ENCODE assay signal across 1 cellular context in genomic region chr3:146557745-146558144, GRCh38.
TF ChIP-seq lines count a peak whose summit lies in the region.

No MANE protein-coding gene starts in this region.

TF ChIP-seq in HepG2, 621 proteins besides CTCF, POLR2A, EP300 and RAD21:
- TF ChIP-seq CEBPG (CRISPR knock-in tag; IDR thresholded peaks at IDR 0.05) (no peak), HNF4G (IDR thresholded peaks at IDR 0.05; ENCODE audit: borderline replicate concordance, low read depth, low read length) (no peak), HNF4G (CRISPR knock-in tag; IDR thresholded peaks at IDR 0.05; ENCODE audit: borderline replicate concordance, low read depth) (no peak), RAD51 (IDR thresholded peaks at IDR 0.05; ENCODE audit: borderline replicate concordance) (peak; percentile 45; the same call in 1 of the 2 replicates)
